In the genomic region with DNA sequence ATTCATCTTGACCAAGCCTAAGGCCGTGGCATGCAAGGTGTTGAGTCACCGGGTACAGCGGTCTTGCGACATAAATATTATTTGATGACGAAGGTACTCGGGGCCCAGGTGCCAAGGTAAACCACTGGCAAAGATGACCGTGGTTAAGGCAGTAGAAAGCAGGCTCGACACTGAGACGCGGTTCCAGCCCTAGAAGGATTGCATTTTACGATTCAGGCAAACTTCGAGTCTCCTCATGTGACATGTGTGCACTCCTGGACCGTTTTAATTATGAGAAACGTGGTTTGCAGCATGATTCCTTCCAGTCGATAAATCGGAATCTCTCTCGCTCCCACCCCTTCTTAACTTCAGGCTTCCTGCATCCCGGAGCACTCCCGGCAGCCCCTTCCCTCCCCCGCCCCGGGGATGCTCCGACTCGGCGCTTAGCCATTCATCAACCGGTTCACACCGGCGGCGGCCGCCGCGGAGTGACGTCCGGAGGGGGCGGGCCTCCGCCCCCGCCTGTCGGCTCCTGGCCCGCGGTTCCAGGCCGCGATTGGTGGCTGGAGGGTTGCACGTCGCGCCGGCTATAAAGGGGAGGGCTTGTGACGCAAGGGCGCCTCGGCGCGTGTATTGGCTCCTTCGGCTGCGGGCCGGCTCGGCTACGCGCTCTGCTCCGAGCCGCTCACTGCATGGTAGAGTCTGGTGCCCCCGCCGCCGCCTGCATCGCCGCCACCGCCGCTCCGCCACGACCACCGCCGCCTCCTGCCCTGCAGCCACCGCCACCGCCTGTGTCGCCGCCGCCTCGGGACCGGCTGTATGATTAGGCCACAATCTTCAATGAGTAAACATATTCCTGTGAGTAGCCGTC, we compare ENCODE assay signal across 1 cellular context.
TF ChIP-seq lines count a peak whose summit lies in the region.

Gene LOC128125822, plus strand, starts transcription at position 598 of the 850 bp plus-strand sequence.
Gene PTP4A1, plus strand, starts transcription at position 598 of the 850 bp plus-strand sequence. CDS start 4,401 bp downstream, outside the sequence.

TF ChIP-seq in HepG2, 621 proteins besides CTCF, POLR2A, EP300 and RAD21 (continued from another document and continues in another):
- TF ChIP-seq HOXA9 (CRISPR knock-in tag; IDR thresholded peaks at IDR 0.05; ENCODE audit: borderline replicate concordance), result peak; percentile 75
- TF ChIP-seq PREB (CRISPR knock-in tag; IDR thresholded peaks at IDR 0.05), result 0 out of 2 replicates have a peak, but pooled peaks have one; percentile 28
- TF ChIP-seq HOMEZ (CRISPR knock-in tag; IDR thresholded peaks at IDR 0.05; ENCODE audit: low read depth), result peak; percentile 79; the same call in 1 of the 2 replicates
- TF ChIP-seq ZNF616 (CRISPR knock-in tag; IDR thresholded peaks at IDR 0.05; ENCODE audit: low read depth), result peak; percentile 78; the same call in 1 of the 2 replicates
- TF ChIP-seq NONO (IDR thresholded peaks at IDR 0.05), result no peak
- peak; percentile 95; the same call in 1 of the 2 replicates for TF ChIP-seq NONO (CRISPR knock-in tag; conservative IDR thresholded peaks at IDR 0.05)
- no peak for TF ChIP-seq NFAT5 (CRISPR knock-in tag; IDR thresholded peaks at IDR 0.05)
- TF ChIP-seq MED1 (CRISPR knock-in tag; IDR thresholded peaks at IDR 0.05), result peak; percentile 39
- TF ChIP-seq ZFYVE20 (CRISPR knock-in tag; IDR thresholded peaks at IDR 0.05; ENCODE audit: borderline replicate concordance, low read depth), result no peak
- TF ChIP-seq CENPX (CRISPR knock-in tag; IDR thresholded peaks at IDR 0.05), result no peak
- no peak for TF ChIP-seq ZBTB7B (CRISPR knock-in tag; IDR thresholded peaks at IDR 0.05)
- peak; percentile 79; the same call in 1 of the 2 replicates for TF ChIP-seq HNRNPUL1 (IDR thresholded peaks at IDR 0.05; ENCODE audit: low read depth, low read length)
- TF ChIP-seq MIXL1 (CRISPR knock-in tag; IDR thresholded peaks at IDR 0.05), result peak; percentile 21
- TF ChIP-seq DNMT3B (CRISPR knock-in tag; conservative IDR thresholded peaks at IDR 0.05), result peak; percentile 16; the same call in 1 of the 2 replicates
- TF ChIP-seq ESRRA (CRISPR knock-in tag; IDR thresholded peaks at IDR 0.05; ENCODE audit: low read depth), result no peak
- TF ChIP-seq PRPF4 (IDR thresholded peaks at IDR 0.05; ENCODE audit: low read depth, low read length, poor library complexity, severe bottlenecking), result no peak
- TF ChIP-seq MNT (IDR thresholded peaks at IDR 0.05), result no peak; the same call in none of the 2 replicates
- no peak for TF ChIP-seq JUN (CRISPR knock-in tag; IDR thresholded peaks at IDR 0.05)
- TF ChIP-seq TAF15 (IDR thresholded peaks at IDR 0.05; ENCODE audit: low read depth, low read length, poor library complexity, severe bottlenecking), result peak; percentile 24
- no peak for TF ChIP-seq SP1 (IDR thresholded peaks at IDR 0.05)
- TF ChIP-seq SP1 (CRISPR knock-in tag; IDR thresholded peaks at IDR 0.05), result peak; percentile 88
- TF ChIP-seq ASH2L (IDR thresholded peaks at IDR 0.05; ENCODE audit: insufficient read length, low read depth, low read length), result peak; percentile 63
- peak; percentile 70; the same call in 1 of the 2 replicates for TF ChIP-seq ZBTB46 (CRISPR knock-in tag; IDR thresholded peaks at IDR 0.05; ENCODE audit: borderline replicate concordance)
- TF ChIP-seq HES4 (CRISPR knock-in tag; IDR thresholded peaks at IDR 0.05; ENCODE audit: borderline replicate concordance), result peak; percentile 95
- peak; percentile 46; the same call in 1 of the 2 replicates for TF ChIP-seq MBD4 (IDR thresholded peaks at IDR 0.05; ENCODE audit: borderline replicate concordance, low read length)
- TF ChIP-seq ZIK1 (CRISPR knock-in tag; IDR thresholded peaks at IDR 0.05; ENCODE audit: borderline replicate concordance, low read depth), result 0 out of 2 replicates have a peak, but pooled peaks have one; percentile 60
- 0 out of 2 replicates have a peak, but pooled peaks have one; percentile 2 for TF ChIP-seq MYPOP (CRISPR knock-in tag; IDR thresholded peaks at IDR 0.05)
- TF ChIP-seq, protein P1, sequence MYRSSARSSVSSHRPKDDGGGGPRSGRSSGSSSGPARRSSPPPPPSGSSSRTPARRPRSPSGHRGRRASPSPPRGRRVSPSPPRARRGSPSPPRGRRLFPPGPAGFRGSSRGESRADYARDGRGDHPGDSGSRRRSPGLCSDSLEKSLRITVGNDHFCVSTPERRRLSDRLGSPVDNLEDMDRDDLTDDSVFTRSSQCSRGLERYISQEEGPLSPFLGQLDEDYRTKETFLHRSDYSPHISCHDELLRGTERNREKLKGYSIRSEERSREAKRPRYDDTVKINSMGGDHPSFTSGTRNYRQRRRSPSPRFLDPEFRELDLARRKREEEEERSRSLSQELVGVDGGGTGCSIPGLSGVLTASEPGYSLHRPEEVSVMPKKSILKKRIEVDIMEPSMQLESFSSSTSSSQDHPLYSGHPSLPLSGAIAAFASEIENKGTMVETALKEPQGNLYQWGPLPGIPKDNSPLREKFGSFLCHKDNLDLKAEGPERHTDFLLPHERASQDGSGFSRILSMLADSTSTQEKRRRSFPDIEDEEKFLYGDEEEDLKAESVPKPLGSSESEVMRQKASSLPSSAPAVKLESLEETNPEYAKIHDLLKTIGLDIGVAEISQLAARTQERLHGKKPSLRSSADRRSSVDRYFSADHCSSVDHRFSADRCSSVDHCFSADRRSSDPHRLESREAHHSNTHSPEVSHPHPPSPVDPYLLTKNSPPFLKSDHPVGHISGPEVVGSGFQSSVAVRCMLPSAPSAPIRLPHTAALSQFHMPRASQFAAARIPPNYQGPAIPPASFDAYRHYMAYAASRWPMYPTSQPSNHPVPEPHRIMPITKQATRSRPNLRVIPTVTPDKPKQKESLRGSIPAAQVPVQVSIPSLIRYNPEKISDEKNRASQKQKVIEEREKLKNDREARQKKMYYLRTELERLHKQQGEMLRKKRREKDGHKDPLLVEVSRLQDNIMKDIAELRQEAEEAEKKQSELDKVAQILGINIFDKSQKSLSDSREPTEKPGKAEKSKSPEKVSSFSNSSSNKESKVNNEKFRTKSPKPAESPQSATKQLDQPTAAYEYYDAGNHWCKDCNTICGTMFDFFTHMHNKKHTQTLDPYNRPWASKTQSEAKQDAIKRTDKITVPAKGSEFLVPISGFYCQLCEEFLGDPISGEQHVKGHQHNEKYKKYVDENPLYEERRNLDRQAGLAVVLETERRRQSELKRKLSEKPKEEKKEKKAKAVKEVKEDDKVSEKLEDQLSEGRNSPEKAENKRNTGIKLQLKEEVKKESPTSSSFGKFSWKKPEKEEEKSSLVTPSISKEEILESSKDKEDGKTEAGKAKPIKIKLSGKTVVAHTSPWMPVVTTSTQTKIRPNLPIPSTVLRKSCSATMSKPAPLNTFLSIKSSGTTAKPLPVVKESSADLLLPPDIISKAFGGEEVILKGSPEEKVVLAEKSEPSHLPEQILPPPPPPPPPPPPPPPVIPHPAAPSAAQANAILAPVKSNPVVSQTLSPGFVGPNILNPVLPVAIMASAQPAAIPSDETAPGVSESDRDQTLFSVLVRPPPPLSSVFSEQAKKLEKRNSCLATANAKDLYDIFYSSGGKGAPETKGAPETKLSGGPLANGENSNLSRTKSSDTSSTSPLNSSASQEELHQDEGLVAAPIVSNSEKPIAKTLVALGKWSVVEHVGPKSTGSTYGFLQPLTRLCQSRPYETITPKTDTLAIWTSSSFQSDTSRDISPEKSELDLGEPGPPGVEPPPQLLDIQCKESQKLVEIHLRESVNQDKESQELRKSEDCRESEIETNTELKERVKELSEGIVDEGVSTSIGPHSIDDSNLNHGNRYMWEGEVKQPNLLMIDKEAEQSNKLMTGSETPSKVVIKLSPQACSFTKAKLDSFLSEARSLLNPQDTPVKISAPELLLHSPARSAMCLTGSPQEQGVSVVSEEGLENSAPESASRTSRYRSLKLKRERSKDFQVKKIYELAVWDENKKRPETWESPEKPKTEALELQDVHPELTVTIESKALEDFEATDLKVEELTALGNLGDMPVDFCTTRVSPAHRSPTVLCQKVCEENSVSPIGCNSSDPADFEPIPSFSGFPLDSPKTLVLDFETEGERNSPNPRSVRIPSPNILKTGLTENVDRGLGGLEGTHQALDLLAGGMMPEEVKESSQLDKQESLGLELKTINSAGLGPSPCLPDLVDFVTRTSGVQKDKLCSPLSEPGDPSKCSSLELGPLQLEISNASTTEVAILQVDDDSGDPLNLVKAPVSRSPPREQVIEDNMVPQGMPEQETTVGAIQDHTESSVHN (CRISPR knock-in tag; IDR thresholded peaks at IDR 0.05), result peak; percentile 36; the same call in 1 of the 2 replicates
